19 cellular contexts compared by ENCODE assay signal in the genomic region with DNA sequence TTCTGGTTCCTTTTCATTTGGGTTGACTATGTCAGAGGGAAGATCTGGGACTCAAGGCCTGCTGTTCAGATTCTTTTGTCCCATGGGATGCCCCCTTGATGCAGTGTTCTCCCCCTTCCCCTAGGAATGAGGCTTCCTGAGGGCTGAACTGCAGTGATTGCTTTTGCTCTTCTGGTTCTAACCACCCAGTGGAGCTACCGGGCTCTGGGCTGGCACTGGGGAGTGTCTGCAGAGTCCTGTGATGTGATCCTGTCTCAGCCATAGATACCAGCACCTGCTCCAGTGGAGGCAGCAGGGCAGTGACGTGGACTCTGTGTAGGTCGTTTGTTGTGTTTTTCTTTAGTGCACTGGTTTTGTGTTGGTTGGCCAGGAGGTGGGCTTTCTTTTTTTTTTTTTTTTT.
"Had no signal": no experiment of that assay in that cellular context is flagged by ENCODE, and none has a peak within 500 bp of the region (broad histone marks: within the 10 kb centered on the region; RNA-seq: fewer than 3 reads in every experiment).

No MANE protein-coding gene starts in this region.

- ATAC-seq: body of pancreas, psoas muscle, right lobe of liver had no signal

- H3K4me3 ChIP-seq: body of pancreas, colonic mucosa, esophagus muscularis mucosa, psoas muscle, right lobe of liver, spleen, suprapubic skin, upper lobe of left lung had no signal

- H3K4me1 ChIP-seq: colonic mucosa, psoas muscle had no signal

- H3K27ac Mint-ChIP-seq: activated naive CD8-positive, alpha-beta T cell treated with anti-CD3 and anti-CD28 coated beads for 36 hours; nephron progenitor cell; stimulated activated naive CD8-positive, alpha-beta T cell treated with anti-CD3 and anti-CD28 coated beads, Interleukin-15, Interleukin-2, amounts not matched to agents 100 ng/mL and 50 ng/mL, for 24 hours had no signal

- H3K4me1 Mint-ChIP-seq: activated naive CD8-positive, alpha-beta T cell treated with anti-CD3 and anti-CD28 coated beads for 36 hours had no signal

- H3K36me3 ChIP-seq: colonic mucosa, esophagus muscularis mucosa, right lobe of liver, spleen, suprapubic skin, upper lobe of left lung had no signal

- H3K4me3 Mint-ChIP-seq: activated naive CD8-positive, alpha-beta T cell treated with anti-CD3 and anti-CD28 coated beads for 36 hours; nephron progenitor cell; stimulated activated naive CD8-positive, alpha-beta T cell treated with anti-CD3 and anti-CD28 coated beads, Interleukin-15, Interleukin-2, amounts not matched to agents 100 ng/mL and 50 ng/mL, for 24 hours had no signal

- DNase-seq: activated CD4-positive, alpha-beta T cell treated with anti-CD3 and anti-CD28 coated beads for 1 hour; activated CD4-positive, alpha-beta T cell treated with anti-CD3 and anti-CD28 coated beads, Interleukin-2, amount 50 U/mL, for 4 hours; activated gamma-delta T cell treated with Interleukin-2 at 50 U/mL for 16 hours; activated naive CD8-positive, alpha-beta T cell treated with anti-CD3 and anti-CD28 coated beads for 36 hours; activated T-cell treated with anti-CD3 and anti-CD28 coated beads, Interleukin-2, amount 50 U/mL, for 48 hours; amygdala; body of pancreas; caudate nucleus; hippocampal formation; kidney glomerular epithelial cell; nephron progenitor cell; psoas muscle; spleen had no signal

- H3K27me3 ChIP-seq: body of pancreas, colonic mucosa, esophagus muscularis mucosa, right lobe of liver, spleen, suprapubic skin, upper lobe of left lung had no signal

- H3K9me3 ChIP-seq: body of pancreas, colonic mucosa, suprapubic skin had no signal

- H3K27ac ChIP-seq: body of pancreas, colonic mucosa, esophagus muscularis mucosa, psoas muscle, right lobe of liver, spleen, suprapubic skin, upper lobe of left lung had no signal
